28 cellular contexts compared by ENCODE assay signal in genomic region chr1:31818204-31818603, GRCh38. TPM values are rescaled to one million over a fixed set of nuclear protein-coding genes. Genes with fewer than 3 reads are reported as not detected.
"Had no signal": no experiment of that assay in that cellular context is flagged by ENCODE, and none has a peak within 500 bp of the region (broad histone marks: within the 10 kb centered on the region; RNA-seq: fewer than 3 reads in every experiment).

No MANE protein-coding gene starts in this region.

- DNase-seq: activated CD4-positive, alpha-beta T cell treated with anti-CD3 and anti-CD28 coated beads for 48 hours; activated CD4-positive, alpha-beta T cell treated with anti-CD3 and anti-CD28 coated beads, Interleukin-2, amount 50 U/mL, for 48 hours; activated naive CD4-positive, alpha-beta T cell; activated T-cell treated with anti-CD3 and anti-CD28 coated beads, Interleukin-2, amount 50 U/mL, for 72 hours; central memory CD4-positive, alpha-beta T cell; dermis blood vessel endothelial cell; effector memory CD4-positive, alpha-beta T cell; gastrocnemius medialis; left cardiac atrium; left ventricle myocardium superior; mucosa of descending colon; nephron progenitor cell; ovary; stimulated activated CD4-positive, alpha-beta T cell treated with anti-CD3 and anti-CD28 coated beads, Interleukin-12 subunit alpha, Interleukin-12 subunit beta, amount 100 ng/mL, for 4 hours; stimulated activated CD4-positive, alpha-beta T cell treated with anti-CD3 and anti-CD28 coated beads, Interleukin-4, amount 100 ng/mL, for 1 hour; stimulated activated naive CD8-positive, alpha-beta T cell treated with anti-CD3 and anti-CD28 coated beads, Interleukin-15, Interleukin-2, amounts not matched to agents 100 U/mL and 50 U/mL, for 24 hours; T-helper 9 cell; upper lobe of left lung had no signal

- H3K79me2 ChIP-seq: hepatocyte had no signal

- H3K9me3 Mint-ChIP-seq: activated naive CD4-positive, alpha-beta T cell treated with anti-CD3 and anti-CD28 coated beads, Interleukin-2, amount 50 U/mL, for 72 hours; activated T-cell treated with anti-CD3 and anti-CD28 coated beads, Interleukin-2, amount 50 U/mL, for 72 hours; nephron progenitor cell; T-helper 1 cell treated with Interleukin-12 subunit alpha and Interleukin-12 subunit beta and Interleukin-4 antibody, amounts not matched to agents 30 μg/mL and 1 μg/mL, for 36 hours had no signal

- H3K36me3 ChIP-seq: breast epithelium, gastrocnemius medialis, ovary, upper lobe of left lung had no signal

- H3K4me2 ChIP-seq: hepatocyte had no signal

- H3K4me3 ChIP-seq: breast epithelium, gastrocnemius medialis, hepatocyte, mucosa of descending colon, ovary, skin epidermis, upper lobe of left lung had no signal

- H3K27me3 ChIP-seq: breast epithelium, gastrocnemius medialis, hepatocyte, ovary, upper lobe of left lung had no signal

- ATAC-seq: activated CD4-positive, CD25-positive, alpha-beta regulatory T cell treated with anti-CD3 and anti-CD28 coated beads, Interleukin-2, amount 50 U/mL, for 24 hours; activated naive CD4-positive, alpha-beta T cell treated with anti-CD3 and anti-CD28 coated beads, Interleukin-2, amount 50 U/mL, for 72 hours; activated T-cell treated with anti-CD3 and anti-CD28 coated beads, Interleukin-2, amount 50 U/mL, for 72 hours; gastrocnemius medialis; left cardiac atrium; left ventricle myocardium superior; mucosa of descending colon; sciatic nerve; stimulated activated naive CD8-positive, alpha-beta T cell treated with anti-CD3 and anti-CD28 coated beads, Interleukin-15, Interleukin-2, amounts not matched to agents 100 U/mL and 50 U/mL, for 24 hours had no signal

- H3K4me3 Mint-ChIP-seq: activated T-cell treated with anti-CD3 and anti-CD28 coated beads, Interleukin-2, amount 50 U/mL, for 72 hours; nephron progenitor cell; T-helper 1 cell treated with Interleukin-12 subunit alpha and Interleukin-12 subunit beta and Interleukin-4 antibody, amounts not matched to agents 30 μg/mL and 1 μg/mL, for 36 hours had no signal

- H3K4me1 ChIP-seq: breast epithelium, gastrocnemius medialis had no signal

- H3K36me3 Mint-ChIP-seq: activated naive CD4-positive, alpha-beta T cell treated with anti-CD3 and anti-CD28 coated beads, Interleukin-2, amount 50 U/mL, for 72 hours had no signal

- H3K27ac ChIP-seq: breast epithelium, gastrocnemius medialis, hepatocyte, ovary, skin epidermis, upper lobe of left lung, VCaP had no signal

- H3K27ac Mint-ChIP-seq: activated naive CD4-positive, alpha-beta T cell treated with anti-CD3 and anti-CD28 coated beads, Interleukin-2, amount 50 U/mL, for 72 hours; activated T-cell treated with anti-CD3 and anti-CD28 coated beads, Interleukin-2, amount 50 U/mL, for 72 hours; nephron progenitor cell; progenitor cell of endocrine pancreas; T-helper 1 cell treated with Interleukin-12 subunit alpha and Interleukin-12 subunit beta and Interleukin-4 antibody, amounts not matched to agents 30 μg/mL and 1 μg/mL, for 36 hours had no signal

- H3K27me3 Mint-ChIP-seq: progenitor cell of endocrine pancreas had no signal

- H3K9me3 ChIP-seq: breast epithelium, gastrocnemius medialis, mucosa of descending colon, ovary, upper lobe of left lung had no signal

RNA-seq across cellular contexts. Expression of gene SPOCD1, which starts 2.4 kb away (rescaled TPM):
- total RNA-seq: activated CD8-positive, alpha-beta memory T cell treated with anti-CD3 and anti-CD28 coated beads for 36 hours; gastrocnemius medialis; left ventricle myocardium superior had no signal
